In the genomic region with DNA sequence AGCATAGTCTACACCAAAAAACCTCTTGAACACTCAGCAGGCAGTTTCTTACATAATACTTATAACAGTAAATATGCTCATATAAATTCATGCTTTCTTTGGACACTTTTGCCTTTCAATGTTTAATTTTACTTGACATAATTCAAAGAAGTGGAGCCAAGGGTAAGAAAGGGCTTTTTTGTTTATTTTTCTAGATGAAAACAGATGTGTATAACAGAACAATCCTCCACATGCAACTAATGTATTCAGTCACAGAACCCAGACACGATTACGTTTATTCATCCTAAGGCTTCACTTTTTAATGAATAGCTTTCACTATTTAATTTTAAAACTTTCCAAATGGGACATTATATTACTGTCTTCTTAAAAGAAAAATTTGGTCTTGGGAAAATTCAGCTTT, we compare ENCODE assay signal across 24 cellular contexts. TPM values are rescaled to one million over a fixed set of nuclear protein-coding genes. Genes with fewer than 3 reads are reported as not detected.
"Had no signal": no experiment of that assay in that cellular context is flagged by ENCODE, and none has a peak within 500 bp of the region (broad histone marks: within the 10 kb centered on the region; RNA-seq: fewer than 3 reads in every experiment).

No MANE protein-coding gene starts in this region.

- H3K27me3 ChIP-seq: body of pancreas, Peyer's patch, SJSA1 had no signal

- DNase-seq: activated CD4-positive, alpha-beta T cell treated with anti-CD3 and anti-CD28 coated beads for 4 hours; activated CD8-positive, alpha-beta memory T cell treated with anti-CD3 and anti-CD28 coated beads, Interleukin-2, amount 50 U/mL, for 4 hours; activated CD8-positive, alpha-beta T cell treated with anti-CD3 and anti-CD28 coated beads for 36 hours; activated gamma-delta T cell treated with Interleukin-2 at 50 U/mL for 16 hours; activated naive CD4-positive, alpha-beta T cell treated with anti-CD3 and anti-CD28 coated beads, Interleukin-2, amount 10 ng/mL, durations not matched to agents 7 days and 5 days; activated naive CD8-positive, alpha-beta T cell treated with anti-CD3 and anti-CD28 coated beads, Interleukin-2, amount 10 ng/mL, durations not matched to agents 7 days and 5 days; activated T-cell treated with anti-CD3 and anti-CD28 coated beads, Interleukin-2, amount 50 U/mL, for 72 hours; aorta; body of pancreas; IMR-90; KBM-7; NCI-H1048; NCI-H146; NCI-H2029; NCI-H2107; NCI-H2171 treated with DMSO at 0.1 percent for 48 hours; NCI-H226; NCI-H526; NCI-H774; Peyer's patch; Right ventricle myocardium superior had no signal

- H3K4me3 ChIP-seq: body of pancreas, Peyer's patch, SJSA1 had no signal

- H3K27ac ChIP-seq: body of pancreas, Peyer's patch, RWPE1, SJSA1 had no signal

- H3K4me1 ChIP-seq: body of pancreas, Peyer's patch had no signal

- H3K9me3 ChIP-seq: body of pancreas, Peyer's patch, SJSA1 had no signal

- H3K36me3 ChIP-seq: Peyer's patch, SJSA1 had no signal

RNA-seq across cellular contexts. Expression of gene PTPN13, which starts 57.9 kb away (rescaled TPM):
- total RNA-seq: LHCN-M2 had no signal
